Comparison of ENCODE assay signal across 1 cellular context in genomic region chr1:25167269-25168192, GRCh38.
TF ChIP-seq lines count a peak whose summit lies in the region.

No MANE protein-coding gene starts in this region.

TF ChIP-seq in HCT116, 20 proteins besides CTCF, POLR2A, EP300 and RAD21 (continued from another document):
- TF ChIP-seq TCF7L2 (IDR thresholded peaks at IDR 0.05; ENCODE audit: borderline replicate concordance, extremely low read depth, insufficient read depth, insufficient read length) (peak; percentile 93), ATF3 (IDR thresholded peaks at IDR 0.05) (no peak), EZH2phosphoT487 (IDR thresholded peaks at IDR 0.05; ENCODE audit: borderline replicate concordance) (no peak), YY1 (IDR thresholded peaks at IDR 0.05; ENCODE audit: extremely low read depth, insufficient replicate concordance, low read depth, low read length) (no peak), CBX3 (IDR thresholded peaks at IDR 0.05; ENCODE audit: low read depth) (0 out of 2 replicates have a peak, but pooled peaks have one; percentile 26), EZH2 (IDR thresholded peaks at IDR 0.05) (no peak), MAX (IDR thresholded peaks at IDR 0.05) (peak; percentile 33; the same call in 1 of the 2 replicates), CEBPB (IDR thresholded peaks at IDR 0.05; ENCODE audit: low read depth) (no peak)
